Comparison of ENCODE assay signal across 18 cellular contexts in the genomic region with DNA sequence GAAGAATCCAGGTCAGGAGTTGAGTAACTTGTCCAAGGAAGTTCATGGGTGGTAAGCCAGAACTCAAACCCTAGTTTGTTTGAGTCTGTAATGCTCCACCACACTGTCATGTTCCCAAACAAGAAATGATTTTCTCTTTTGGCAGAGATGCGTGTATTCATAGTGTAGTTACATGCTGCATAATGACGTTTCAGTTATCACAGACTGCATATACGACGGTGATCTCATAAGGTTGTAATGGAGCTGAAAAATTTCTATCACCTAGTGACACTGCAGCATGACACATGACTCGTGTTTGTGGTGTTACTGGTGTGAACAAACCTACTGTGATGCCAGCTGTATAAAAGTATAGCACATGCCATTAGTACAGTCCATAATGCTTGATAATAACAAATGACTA.
DNase-seq lines count a peak whose midpoint lies in the region; TF ChIP-seq lines count a peak whose summit lies in the region.
"Had no signal": no experiment of that assay in that cellular context is flagged by ENCODE, and none has a peak within 500 bp of the region (broad histone marks: within the 10 kb centered on the region; RNA-seq: fewer than 3 reads in every experiment).

No MANE protein-coding gene starts in this region.

- H3K4me3 ChIP-seq in cardiac fibroblast (replicated peaks in 1 of 2; ENCODE audit: low read depth in 2 of 2, low read length in 2 of 2) = no peak overlapping the region
- H3K4me3 ChIP-seq: ascending aorta, BLaER1, pancreas, uterus had no signal

- in situ Hi-C loops in Caki2 (cut with HindIII; ENCODE audit: low pct_unique_long_range_greater_than_20kb, low sequenced_read_pairs) (no loop called here), GM13976 (cut with MboI; ENCODE audit: low sequenced_read_pairs, unreplicated experiment) (no loop called here)

- DNase-seq in Caki2 (ENCODE audit: low read depth) (peak; percentile 20), LHCN-M2 (ENCODE audit: low read depth) (peak; percentile 54), cardiac fibroblast (ENCODE audit: low read depth in 2 of 2) (peak; percentile 66 to 87), kidney tubule cell (ENCODE audit: low spot score) (peak; percentile 87), GM13976 (ENCODE audit: low spot score) (no peak), iPS-NIHi7 (ENCODE audit: extremely low spot score) (no peak), epidermal melanocyte (ENCODE audit: insufficient read length, low spot score) (no peak), DMS79 treated with DMSO at 0.1 percent for 48 hours (lab: John Stamatoyannopoulos, UW) (no peak)
- DNase-seq: activated gamma-delta T cell treated with Interleukin-2 at 50 U/mL for 16 hours; effector CD4-positive, alpha-beta T cell; islet precursor cell; NCI-H1105 treated with DMSO at 0.1 percent for 48 hours; NCI-H345; pancreas; uterus; WERI-Rb-1 had no signal

- no peak for TF ChIP-seq CTCF in cardiac fibroblast (IDR thresholded peaks at IDR 0.05; ENCODE audit: low read depth, low read length)
- TF ChIP-seq CTCF in GM13976 (IDR thresholded peaks at IDR 0.05; ENCODE audit: borderline replicate concordance, control extremely low read depth, extremely low read depth, insufficient read depth, missing control alignments) = no peak

Comparison
In these comparisons a context has a peak if more than half of its experiments do, and no peak if none do; other contexts are left out.
1. DNase-seq: peak in Caki2 (single experiment), LHCN-M2 (single experiment), cardiac fibroblast (2 of 2) and kidney tubule cell (single experiment); none in GM13976 (single experiment), iPS-NIHi7 (single experiment), epidermal melanocyte (single experiment) and DMS79 treated with DMSO at 0.1 percent for 48 hours (single experiment).